ENCODE assay signal across 15 cellular contexts in the genomic region with DNA sequence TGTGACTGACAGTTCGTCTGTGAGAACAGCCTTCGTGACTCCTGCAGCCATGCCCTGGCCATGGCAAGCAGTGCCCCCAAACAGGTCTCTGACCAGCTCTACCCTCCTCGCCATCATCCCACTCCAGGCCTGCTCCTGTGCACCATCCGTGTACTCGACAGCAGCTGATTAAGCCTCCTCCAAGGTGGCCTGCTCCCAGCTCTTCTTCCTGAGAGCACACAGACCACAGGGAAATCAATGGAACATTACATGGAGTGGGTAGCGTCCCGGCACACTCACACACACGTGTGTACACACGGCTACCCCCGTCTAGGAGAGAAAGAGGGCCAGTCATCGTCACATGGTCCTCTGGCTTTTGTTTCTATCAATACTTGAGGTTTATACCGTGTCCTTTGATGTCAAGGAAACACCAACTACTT. TPM values are rescaled to one million over a fixed set of nuclear protein-coding genes. Genes with fewer than 3 reads are reported as not detected.
DNase-seq lines count a peak whose midpoint lies in the region; ATAC-seq and TF ChIP-seq lines count a peak whose summit lies in the region.
"Had no signal": no experiment of that assay in that cellular context is flagged by ENCODE, and none has a peak within 500 bp of the region (broad histone marks: within the 10 kb centered on the region; RNA-seq: fewer than 3 reads in every experiment).

No MANE protein-coding gene starts in this region.

- no peak overlapping the region for H3K4me3 ChIP-seq in left ventricle myocardium inferior
- no peak overlapping the region for H3K4me3 ChIP-seq in dorsolateral prefrontal cortex

- DNase-seq in left ventricle myocardium inferior (no peak), Right ventricle myocardium inferior (ENCODE audit: missing footprints) (no peak), LoVo (ENCODE audit: low spot score) (no peak), GM19240 (ENCODE audit: insufficient read length, low spot score) (no peak), dorsolateral prefrontal cortex (no peak)
- DNase-seq: activated naive CD8-positive, alpha-beta T cell treated with anti-CD3 and anti-CD28 coated beads, Interleukin-2, amount 10 ng/mL, durations not matched to agents 7 days and 5 days; effector CD4-positive, alpha-beta T cell; hypothalamus; midbrain; OCI-M1; retina; T-helper 9 cell had no signal

- peaks cover 8% of the 10 kb centered on the region for H3K27me3 Mint-ChIP-seq in brain
- peaks cover 6% of the 10 kb centered on the region for H3K27me3 Mint-ChIP-seq in nephron (ENCODE audit: low read depth)
- H3K27me3 Mint-ChIP-seq: activated naive CD8-positive, alpha-beta T cell treated with anti-CD3 and anti-CD28 coated beads, Interleukin-2, amount 10 ng/mL, durations not matched to agents 7 days and 5 days had no signal

- ATAC-seq in Right ventricle myocardium inferior (no peak), GM19023 (IDR thresholded peaks at IDR 0.05; ENCODE audit: unreplicated experiment) (no peak)

- peaks cover 48% of the 10 kb centered on the region for H3K36me3 ChIP-seq in left ventricle myocardium inferior

- H3K9me3 ChIP-seq in left ventricle myocardium inferior (replicated peaks): no peaks in the 10 kb centered on the region

- TF ChIP-seq CTCF in left ventricle myocardium inferior (IDR thresholded peaks at IDR 0.05; ENCODE audit: borderline replicate concordance) (no peak), brain (conservative IDR thresholded peaks at IDR 0.05) (no peak), nephron (IDR thresholded peaks at IDR 0.05; ENCODE audit: unreplicated experiment in 3 of 3) (no peak), dorsolateral prefrontal cortex (IDR thresholded peaks at IDR 0.05 in 54 of 56, conservative IDR thresholded peaks at IDR 0.05 in 2 of 56; ENCODE audit: low read depth in 1 of 56, partially characterized antibody in 56 of 56) (no peak)

- H3K27ac ChIP-seq in left ventricle myocardium inferior (replicated peaks) (peak overlapping the region; percentile 86), dorsolateral prefrontal cortex (no peak overlapping the region)

- no peak overlapping the region for H3K4me3 Mint-ChIP-seq in brain
- no peak overlapping the region for H3K4me3 Mint-ChIP-seq in nephron
- H3K4me3 Mint-ChIP-seq: activated naive CD8-positive, alpha-beta T cell treated with anti-CD3 and anti-CD28 coated beads, Interleukin-2, amount 10 ng/mL, durations not matched to agents 7 days and 5 days had no signal

- H3K36me3 Mint-ChIP-seq in brain (peaks cover 17% of the 10 kb centered on the region), nephron (ENCODE audit: low read depth) (peaks cover 59% of the 10 kb centered on the region)

- H3K27ac Mint-ChIP-seq in brain (peak overlapping the region; percentile 41 to 99 (median 77)), nephron (peak overlapping the region in 2 of 3 experiments; percentile 28 to 91)
- H3K27ac Mint-ChIP-seq: activated naive CD8-positive, alpha-beta T cell treated with anti-CD3 and anti-CD28 coated beads, Interleukin-2, amount 10 ng/mL, durations not matched to agents 7 days and 5 days had no signal

- no peaks in the 10 kb centered on the region for H3K27me3 ChIP-seq in left ventricle myocardium inferior (ENCODE audit: low read depth)
- no peaks in the 10 kb centered on the region for H3K27me3 ChIP-seq in dorsolateral prefrontal cortex

- intact Hi-C loops in left ventricle myocardium inferior (cut with micrococcal nuclease): no loop called here
- intact Hi-C loops in Right ventricle myocardium inferior (cut with DNase I): no loop called here
- intact Hi-C loops in dorsolateral prefrontal cortex (cut with DNase I): no loop called here

- H3K4me1 ChIP-seq in left ventricle myocardium inferior: peaks cover 94% of the 10 kb centered on the region

- no peaks in the 10 kb centered on the region for H3K9me3 Mint-ChIP-seq in brain
- H3K9me3 Mint-ChIP-seq in nephron: no peaks in the 10 kb centered on the region
- H3K9me3 Mint-ChIP-seq: activated naive CD8-positive, alpha-beta T cell treated with anti-CD3 and anti-CD28 coated beads, Interleukin-2, amount 10 ng/mL, durations not matched to agents 7 days and 5 days had no signal

- H3K4me1 Mint-ChIP-seq in brain: peaks cover 76% of the 10 kb centered on the region
- peaks cover 74% of the 10 kb centered on the region for H3K4me1 Mint-ChIP-seq in nephron

RNA-seq across cellular contexts. Expression of a gene that starts 21.1 kb away (rescaled TPM):
- 123 TPM for total RNA-seq in left ventricle myocardium inferior
- 212 TPM for total RNA-seq in Right ventricle myocardium inferior
- polyA plus RNA-seq in brain (ENCODE audit: insufficient read depth, low read depth, low replicate concordance): 439 TPM
- 10 to 100 TPM; 10.1 to 90.4 (median 28.3) TPM for total RNA-seq in dorsolateral prefrontal cortex
